Comparison of ENCODE assay signal across 2 cellular contexts in genomic region chr7:78125884-78126283, GRCh38.
TF ChIP-seq lines count a peak whose summit lies in the region.

No MANE protein-coding gene starts in this region.

TF ChIP-seq in IMR-90, 13 proteins besides CTCF, POLR2A, EP300 and RAD21:
- peak; percentile 40 for TF ChIP-seq RCOR1 (IDR thresholded peaks at IDR 0.05; ENCODE audit: insufficient replicate concordance, low read length)
- 0 out of 2 replicates have a peak, but pooled peaks have one; percentile 29 for TF ChIP-seq BHLHE40 (IDR thresholded peaks at IDR 0.05; ENCODE audit: low read depth, low read length)
- TF ChIP-seq MXI1 (IDR thresholded peaks at IDR 0.05; ENCODE audit: borderline replicate concordance, low read depth, low read length) = no peak
- 0 out of 2 replicates have a peak, but pooled peaks have one; percentile 1 for TF ChIP-seq MAFK (IDR thresholded peaks at IDR 0.05; ENCODE audit: low read depth, low read length)
- no peak for TF ChIP-seq CHD1 (IDR thresholded peaks at IDR 0.05; ENCODE audit: low read depth, low read length)
- TF ChIP-seq FOS (IDR thresholded peaks at IDR 0.05; ENCODE audit: low read depth, low read length) = peak; percentile 27; the same call in 1 of the 2 replicates
- 0 out of 2 replicates have a peak, but pooled peaks have one; percentile 15 for TF ChIP-seq CEBPB (IDR thresholded peaks at IDR 0.05; ENCODE audit: low read depth, low read length)

TF ChIP-seq in HepG2, 621 proteins besides CTCF, POLR2A, EP300 and RAD21 (continues in another document):
- TF ChIP-seq FOXA3 (CRISPR knock-in tag; IDR thresholded peaks at IDR 0.05) = peak; percentile 91
- TF ChIP-seq, protein P1, sequence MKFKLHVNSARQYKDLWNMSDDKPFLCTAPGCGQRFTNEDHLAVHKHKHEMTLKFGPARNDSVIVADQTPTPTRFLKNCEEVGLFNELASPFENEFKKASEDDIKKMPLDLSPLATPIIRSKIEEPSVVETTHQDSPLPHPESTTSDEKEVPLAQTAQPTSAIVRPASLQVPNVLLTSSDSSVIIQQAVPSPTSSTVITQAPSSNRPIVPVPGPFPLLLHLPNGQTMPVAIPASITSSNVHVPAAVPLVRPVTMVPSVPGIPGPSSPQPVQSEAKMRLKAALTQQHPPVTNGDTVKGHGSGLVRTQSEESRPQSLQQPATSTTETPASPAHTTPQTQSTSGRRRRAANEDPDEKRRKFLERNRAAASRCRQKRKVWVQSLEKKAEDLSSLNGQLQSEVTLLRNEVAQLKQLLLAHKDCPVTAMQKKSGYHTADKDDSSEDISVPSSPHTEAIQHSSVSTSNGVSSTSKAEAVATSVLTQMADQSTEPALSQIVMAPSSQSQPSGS (CRISPR knock-in tag; IDR thresholded peaks at IDR 0.05) = peak; percentile 29; the same call in 1 of the 2 replicates
- peak; percentile 70 for TF ChIP-seq FOXA1 (IDR thresholded peaks at IDR 0.05)
- TF ChIP-seq FOXA1 (CRISPR knock-in tag; IDR thresholded peaks at IDR 0.05) = peak; percentile 79
- TF ChIP-seq, protein P2, sequence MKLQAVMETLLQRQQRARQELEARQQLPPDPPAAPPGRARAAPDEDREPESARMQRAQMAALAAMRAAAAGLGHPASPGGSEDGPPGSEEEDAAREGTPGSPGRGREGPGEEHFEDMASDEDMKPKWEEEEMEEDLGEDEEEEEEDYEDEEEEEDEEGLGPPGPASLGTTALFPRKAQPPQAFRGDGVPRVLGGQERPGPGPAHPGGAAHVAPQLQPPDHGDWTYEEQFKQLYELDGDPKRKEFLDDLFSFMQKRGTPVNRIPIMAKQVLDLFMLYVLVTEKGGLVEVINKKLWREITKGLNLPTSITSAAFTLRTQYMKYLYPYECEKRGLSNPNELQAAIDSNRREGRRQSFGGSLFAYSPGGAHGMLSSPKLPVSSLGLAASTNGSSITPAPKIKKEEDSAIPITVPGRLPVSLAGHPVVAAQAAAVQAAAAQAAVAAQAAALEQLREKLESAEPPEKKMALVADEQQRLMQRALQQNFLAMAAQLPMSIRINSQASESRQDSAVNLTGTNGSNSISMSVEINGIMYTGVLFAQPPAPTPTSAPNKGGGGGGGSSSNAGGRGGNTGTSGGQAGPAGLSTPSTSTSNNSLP (IDR thresholded peaks at IDR 0.05; ENCODE audit: low read depth, low read length) = peak; percentile 91
- peak; percentile 65 for TF ChIP-seq CREB1 (IDR thresholded peaks at IDR 0.05)
- TF ChIP-seq CREB1 (CRISPR knock-in tag; IDR thresholded peaks at IDR 0.05) = peak; percentile 57; the same call in 1 of the 2 replicates
- TF ChIP-seq AHDC1 (CRISPR knock-in tag; IDR thresholded peaks at IDR 0.05; ENCODE audit: borderline replicate concordance) = peak; percentile 63; the same call in 1 of the 2 replicates
- peak; percentile 52 for TF ChIP-seq ARID5B (CRISPR knock-in tag; IDR thresholded peaks at IDR 0.05)
- no peak for TF ChIP-seq PRMT3 (CRISPR knock-in tag; IDR thresholded peaks at IDR 0.05; ENCODE audit: borderline replicate concordance, low read depth)
- peak; percentile 59; the same call in 1 of the 2 replicates for TF ChIP-seq CREM (IDR thresholded peaks at IDR 0.05)
- no peak for TF ChIP-seq CREM (CRISPR knock-in tag; IDR thresholded peaks at IDR 0.05)
- TF ChIP-seq ZBTB21 (CRISPR knock-in tag; IDR thresholded peaks at IDR 0.05) = peak; percentile 66; the same call in 1 of the 2 replicates
- TF ChIP-seq, protein P3, sequence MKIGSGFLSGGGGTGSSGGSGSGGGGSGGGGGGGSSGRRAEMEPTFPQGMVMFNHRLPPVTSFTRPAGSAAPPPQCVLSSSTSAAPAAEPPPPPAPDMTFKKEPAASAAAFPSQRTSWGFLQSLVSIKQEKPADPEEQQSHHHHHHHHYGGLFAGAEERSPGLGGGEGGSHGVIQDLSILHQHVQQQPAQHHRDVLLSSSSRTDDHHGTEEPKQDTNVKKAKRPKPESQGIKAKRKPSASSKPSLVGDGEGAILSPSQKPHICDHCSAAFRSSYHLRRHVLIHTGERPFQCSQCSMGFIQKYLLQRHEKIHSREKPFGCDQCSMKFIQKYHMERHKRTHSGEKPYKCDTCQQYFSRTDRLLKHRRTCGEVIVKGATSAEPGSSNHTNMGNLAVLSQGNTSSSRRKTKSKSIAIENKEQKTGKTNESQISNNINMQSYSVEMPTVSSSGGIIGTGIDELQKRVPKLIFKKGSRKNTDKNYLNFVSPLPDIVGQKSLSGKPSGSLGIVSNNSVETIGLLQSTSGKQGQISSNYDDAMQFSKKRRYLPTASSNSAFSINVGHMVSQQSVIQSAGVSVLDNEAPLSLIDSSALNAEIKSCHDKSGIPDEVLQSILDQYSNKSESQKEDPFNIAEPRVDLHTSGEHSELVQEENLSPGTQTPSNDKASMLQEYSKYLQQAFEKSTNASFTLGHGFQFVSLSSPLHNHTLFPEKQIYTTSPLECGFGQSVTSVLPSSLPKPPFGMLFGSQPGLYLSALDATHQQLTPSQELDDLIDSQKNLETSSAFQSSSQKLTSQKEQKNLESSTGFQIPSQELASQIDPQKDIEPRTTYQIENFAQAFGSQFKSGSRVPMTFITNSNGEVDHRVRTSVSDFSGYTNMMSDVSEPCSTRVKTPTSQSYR (CRISPR knock-in tag; IDR thresholded peaks at IDR 0.05; ENCODE audit: borderline replicate concordance) = no peak
- TF ChIP-seq FOXP1 (IDR thresholded peaks at IDR 0.05) = peak; percentile 82; the same call in 1 of the 2 replicates
- TF ChIP-seq FOXP1 (CRISPR knock-in tag; IDR thresholded peaks at IDR 0.05) = peak; percentile 91
- 0 out of 2 replicates have a peak, but pooled peaks have one; percentile 18 for TF ChIP-seq FOXK2 (IDR thresholded peaks at IDR 0.05)
- peak in 1 of 2 experiments; percentile 63; a peak in 1 of 4 replicates for TF ChIP-seq KLF16 (CRISPR knock-in tag; IDR thresholded peaks at IDR 0.05)
- TF ChIP-seq, protein P4, sequence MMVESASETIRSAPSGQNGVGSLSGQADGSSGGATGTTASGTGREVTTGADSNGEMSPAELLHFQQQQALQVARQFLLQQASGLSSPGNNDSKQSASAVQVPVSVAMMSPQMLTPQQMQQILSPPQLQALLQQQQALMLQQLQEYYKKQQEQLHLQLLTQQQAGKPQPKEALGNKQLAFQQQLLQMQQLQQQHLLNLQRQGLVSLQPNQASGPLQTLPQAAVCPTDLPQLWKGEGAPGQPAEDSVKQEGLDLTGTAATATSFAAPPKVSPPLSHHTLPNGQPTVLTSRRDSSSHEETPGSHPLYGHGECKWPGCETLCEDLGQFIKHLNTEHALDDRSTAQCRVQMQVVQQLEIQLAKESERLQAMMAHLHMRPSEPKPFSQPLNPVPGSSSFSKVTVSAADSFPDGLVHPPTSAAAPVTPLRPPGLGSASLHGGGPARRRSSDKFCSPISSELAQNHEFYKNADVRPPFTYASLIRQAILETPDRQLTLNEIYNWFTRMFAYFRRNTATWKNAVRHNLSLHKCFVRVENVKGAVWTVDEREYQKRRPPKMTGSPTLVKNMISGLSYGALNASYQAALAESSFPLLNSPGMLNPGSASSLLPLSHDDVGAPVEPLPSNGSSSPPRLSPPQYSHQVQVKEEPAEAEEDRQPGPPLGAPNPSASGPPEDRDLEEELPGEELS (CRISPR knock-in tag; IDR thresholded peaks at IDR 0.05) = peak; percentile 88
- TF ChIP-seq GATAD2A (CRISPR knock-in tag; IDR thresholded peaks at IDR 0.05) = peak; percentile 57
- TF ChIP-seq, protein P5, sequence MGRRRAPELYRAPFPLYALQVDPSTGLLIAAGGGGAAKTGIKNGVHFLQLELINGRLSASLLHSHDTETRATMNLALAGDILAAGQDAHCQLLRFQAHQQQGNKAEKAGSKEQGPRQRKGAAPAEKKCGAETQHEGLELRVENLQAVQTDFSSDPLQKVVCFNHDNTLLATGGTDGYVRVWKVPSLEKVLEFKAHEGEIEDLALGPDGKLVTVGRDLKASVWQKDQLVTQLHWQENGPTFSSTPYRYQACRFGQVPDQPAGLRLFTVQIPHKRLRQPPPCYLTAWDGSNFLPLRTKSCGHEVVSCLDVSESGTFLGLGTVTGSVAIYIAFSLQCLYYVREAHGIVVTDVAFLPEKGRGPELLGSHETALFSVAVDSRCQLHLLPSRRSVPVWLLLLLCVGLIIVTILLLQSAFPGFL (CRISPR knock-in tag; IDR thresholded peaks at IDR 0.05) = no peak
- TF ChIP-seq TCF7 (IDR thresholded peaks at IDR 0.05; ENCODE audit: low read depth) = peak; percentile 62
- no peak for TF ChIP-seq ZNF605 (CRISPR knock-in tag; IDR thresholded peaks at IDR 0.05)
- TF ChIP-seq MIXL1 (CRISPR knock-in tag; IDR thresholded peaks at IDR 0.05) = 0 out of 2 replicates have a peak, but pooled peaks have one; percentile 19
- TF ChIP-seq ATF3 (CRISPR knock-in tag; IDR thresholded peaks at IDR 0.05) = peak; percentile 57
